ENCODE assay signal across 1 cellular context in the genomic region with DNA sequence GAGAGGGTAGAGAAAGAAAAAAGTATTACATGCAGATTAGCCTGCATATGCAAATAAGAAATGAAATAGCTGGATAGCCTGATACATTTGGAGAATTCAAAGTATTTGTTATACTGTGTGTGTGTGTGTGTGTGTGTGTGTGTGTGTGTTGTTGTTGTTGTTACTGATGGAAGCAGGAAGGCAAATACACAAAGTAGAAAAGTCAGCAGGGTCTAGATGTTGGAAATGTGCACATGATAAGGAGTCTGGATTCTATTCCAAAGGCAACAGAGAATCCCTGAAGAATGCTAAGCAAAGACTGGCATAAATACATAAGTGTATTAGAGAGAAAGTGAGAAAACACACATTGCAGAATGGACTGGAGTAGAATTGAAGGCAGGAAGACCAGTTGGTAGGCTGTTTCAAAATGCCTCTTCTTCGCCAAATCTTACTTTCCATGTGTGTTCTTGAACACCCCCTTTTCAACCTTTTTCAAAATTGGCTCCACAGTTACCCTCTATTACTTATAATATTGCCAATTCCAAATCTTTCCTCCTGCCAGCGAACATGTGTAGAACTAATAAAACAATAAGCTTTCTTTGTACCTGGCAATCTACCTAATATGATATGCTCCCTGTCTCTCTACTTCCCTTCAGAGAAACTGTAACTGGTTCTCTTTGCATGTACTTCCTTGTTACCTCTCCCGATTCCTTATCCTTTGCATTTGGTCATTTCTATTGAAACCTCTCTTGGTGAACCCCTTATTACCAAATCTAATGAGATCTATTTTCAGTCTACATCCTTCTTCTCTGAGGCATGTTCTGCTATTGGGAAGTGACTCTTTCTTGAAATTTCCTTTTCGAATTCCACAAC.
TF ChIP-seq lines count a peak whose summit lies in the region.

No MANE protein-coding gene starts in this region.

TF ChIP-seq in K562, 482 proteins besides CTCF, POLR2A, EP300 and RAD21 (continued from another document and continues in another):
- TF ChIP-seq, protein P1, sequence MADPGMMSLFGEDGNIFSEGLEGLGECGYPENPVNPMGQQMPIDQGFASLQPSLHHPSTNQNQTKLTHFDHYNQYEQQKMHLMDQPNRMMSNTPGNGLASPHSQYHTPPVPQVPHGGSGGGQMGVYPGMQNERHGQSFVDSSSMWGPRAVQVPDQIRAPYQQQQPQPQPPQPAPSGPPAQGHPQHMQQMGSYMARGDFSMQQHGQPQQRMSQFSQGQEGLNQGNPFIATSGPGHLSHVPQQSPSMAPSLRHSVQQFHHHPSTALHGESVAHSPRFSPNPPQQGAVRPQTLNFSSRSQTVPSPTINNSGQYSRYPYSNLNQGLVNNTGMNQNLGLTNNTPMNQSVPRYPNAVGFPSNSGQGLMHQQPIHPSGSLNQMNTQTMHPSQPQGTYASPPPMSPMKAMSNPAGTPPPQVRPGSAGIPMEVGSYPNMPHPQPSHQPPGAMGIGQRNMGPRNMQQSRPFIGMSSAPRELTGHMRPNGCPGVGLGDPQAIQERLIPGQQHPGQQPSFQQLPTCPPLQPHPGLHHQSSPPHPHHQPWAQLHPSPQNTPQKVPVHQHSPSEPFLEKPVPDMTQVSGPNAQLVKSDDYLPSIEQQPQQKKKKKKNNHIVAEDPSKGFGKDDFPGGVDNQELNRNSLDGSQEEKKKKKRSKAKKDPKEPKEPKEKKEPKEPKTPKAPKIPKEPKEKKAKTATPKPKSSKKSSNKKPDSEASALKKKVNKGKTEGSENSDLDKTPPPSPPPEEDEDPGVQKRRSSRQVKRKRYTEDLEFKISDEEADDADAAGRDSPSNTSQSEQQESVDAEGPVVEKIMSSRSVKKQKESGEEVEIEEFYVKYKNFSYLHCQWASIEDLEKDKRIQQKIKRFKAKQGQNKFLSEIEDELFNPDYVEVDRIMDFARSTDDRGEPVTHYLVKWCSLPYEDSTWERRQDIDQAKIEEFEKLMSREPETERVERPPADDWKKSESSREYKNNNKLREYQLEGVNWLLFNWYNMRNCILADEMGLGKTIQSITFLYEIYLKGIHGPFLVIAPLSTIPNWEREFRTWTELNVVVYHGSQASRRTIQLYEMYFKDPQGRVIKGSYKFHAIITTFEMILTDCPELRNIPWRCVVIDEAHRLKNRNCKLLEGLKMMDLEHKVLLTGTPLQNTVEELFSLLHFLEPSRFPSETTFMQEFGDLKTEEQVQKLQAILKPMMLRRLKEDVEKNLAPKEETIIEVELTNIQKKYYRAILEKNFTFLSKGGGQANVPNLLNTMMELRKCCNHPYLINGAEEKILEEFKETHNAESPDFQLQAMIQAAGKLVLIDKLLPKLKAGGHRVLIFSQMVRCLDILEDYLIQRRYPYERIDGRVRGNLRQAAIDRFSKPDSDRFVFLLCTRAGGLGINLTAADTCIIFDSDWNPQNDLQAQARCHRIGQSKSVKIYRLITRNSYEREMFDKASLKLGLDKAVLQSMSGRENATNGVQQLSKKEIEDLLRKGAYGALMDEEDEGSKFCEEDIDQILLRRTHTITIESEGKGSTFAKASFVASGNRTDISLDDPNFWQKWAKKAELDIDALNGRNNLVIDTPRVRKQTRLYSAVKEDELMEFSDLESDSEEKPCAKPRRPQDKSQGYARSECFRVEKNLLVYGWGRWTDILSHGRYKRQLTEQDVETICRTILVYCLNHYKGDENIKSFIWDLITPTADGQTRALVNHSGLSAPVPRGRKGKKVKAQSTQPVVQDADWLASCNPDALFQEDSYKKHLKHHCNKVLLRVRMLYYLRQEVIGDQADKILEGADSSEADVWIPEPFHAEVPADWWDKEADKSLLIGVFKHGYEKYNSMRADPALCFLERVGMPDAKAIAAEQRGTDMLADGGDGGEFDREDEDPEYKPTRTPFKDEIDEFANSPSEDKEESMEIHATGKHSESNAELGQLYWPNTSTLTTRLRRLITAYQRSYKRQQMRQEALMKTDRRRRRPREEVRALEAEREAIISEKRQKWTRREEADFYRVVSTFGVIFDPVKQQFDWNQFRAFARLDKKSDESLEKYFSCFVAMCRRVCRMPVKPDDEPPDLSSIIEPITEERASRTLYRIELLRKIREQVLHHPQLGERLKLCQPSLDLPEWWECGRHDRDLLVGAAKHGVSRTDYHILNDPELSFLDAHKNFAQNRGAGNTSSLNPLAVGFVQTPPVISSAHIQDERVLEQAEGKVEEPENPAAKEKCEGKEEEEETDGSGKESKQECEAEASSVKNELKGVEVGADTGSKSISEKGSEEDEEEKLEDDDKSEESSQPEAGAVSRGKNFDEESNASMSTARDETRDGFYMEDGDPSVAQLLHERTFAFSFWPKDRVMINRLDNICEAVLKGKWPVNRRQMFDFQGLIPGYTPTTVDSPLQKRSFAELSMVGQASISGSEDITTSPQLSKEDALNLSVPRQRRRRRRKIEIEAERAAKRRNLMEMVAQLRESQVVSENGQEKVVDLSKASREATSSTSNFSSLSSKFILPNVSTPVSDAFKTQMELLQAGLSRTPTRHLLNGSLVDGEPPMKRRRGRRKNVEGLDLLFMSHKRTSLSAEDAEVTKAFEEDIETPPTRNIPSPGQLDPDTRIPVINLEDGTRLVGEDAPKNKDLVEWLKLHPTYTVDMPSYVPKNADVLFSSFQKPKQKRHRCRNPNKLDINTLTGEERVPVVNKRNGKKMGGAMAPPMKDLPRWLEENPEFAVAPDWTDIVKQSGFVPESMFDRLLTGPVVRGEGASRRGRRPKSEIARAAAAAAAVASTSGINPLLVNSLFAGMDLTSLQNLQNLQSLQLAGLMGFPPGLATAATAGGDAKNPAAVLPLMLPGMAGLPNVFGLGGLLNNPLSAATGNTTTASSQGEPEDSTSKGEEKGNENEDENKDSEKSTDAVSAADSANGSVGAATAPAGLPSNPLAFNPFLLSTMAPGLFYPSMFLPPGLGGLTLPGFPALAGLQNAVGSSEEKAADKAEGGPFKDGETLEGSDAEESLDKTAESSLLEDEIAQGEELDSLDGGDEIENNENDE (IDR thresholded peaks at IDR 0.05; ENCODE audit: low read depth, low read length), result no peak
- TF ChIP-seq, protein P2, sequence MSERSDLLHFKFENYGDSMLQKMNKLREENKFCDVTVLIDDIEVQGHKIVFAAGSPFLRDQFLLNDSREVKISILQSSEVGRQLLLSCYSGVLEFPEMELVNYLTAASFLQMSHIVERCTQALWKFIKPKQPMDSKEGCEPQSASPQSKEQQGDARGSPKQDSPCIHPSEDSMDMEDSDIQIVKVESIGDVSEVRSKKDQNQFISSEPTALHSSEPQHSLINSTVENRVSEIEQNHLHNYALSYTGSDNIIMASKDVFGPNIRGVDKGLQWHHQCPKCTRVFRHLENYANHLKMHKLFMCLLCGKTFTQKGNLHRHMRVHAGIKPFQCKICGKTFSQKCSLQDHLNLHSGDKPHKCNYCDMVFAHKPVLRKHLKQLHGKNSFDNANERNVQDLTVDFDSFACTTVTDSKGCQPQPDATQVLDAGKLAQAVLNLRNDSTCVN (CRISPR knock-in tag; IDR thresholded peaks at IDR 0.05), result 0 out of 2 replicates have a peak, but pooled peaks have one; percentile 3
- TF ChIP-seq, protein P3, sequence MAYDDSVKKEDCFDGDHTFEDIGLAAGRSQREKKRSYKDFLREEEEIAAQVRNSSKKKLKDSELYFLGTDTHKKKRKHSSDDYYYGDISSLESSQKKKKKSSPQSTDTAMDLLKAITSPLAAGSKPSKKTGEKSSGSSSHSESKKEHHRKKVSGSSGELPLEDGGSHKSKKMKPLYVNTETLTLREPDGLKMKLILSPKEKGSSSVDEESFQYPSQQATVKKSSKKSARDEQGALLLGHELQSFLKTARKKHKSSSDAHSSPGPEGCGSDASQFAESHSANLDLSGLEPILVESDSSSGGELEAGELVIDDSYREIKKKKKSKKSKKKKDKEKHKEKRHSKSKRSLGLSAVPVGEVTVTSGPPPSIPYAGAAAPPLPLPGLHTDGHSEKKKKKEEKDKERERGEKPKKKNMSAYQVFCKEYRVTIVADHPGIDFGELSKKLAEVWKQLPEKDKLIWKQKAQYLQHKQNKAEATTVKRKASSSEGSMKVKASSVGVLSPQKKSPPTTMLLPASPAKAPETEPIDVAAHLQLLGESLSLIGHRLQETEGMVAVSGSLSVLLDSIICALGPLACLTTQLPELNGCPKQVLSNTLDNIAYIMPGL (CRISPR knock-in tag; IDR thresholded peaks at IDR 0.05), result no peak
- TF ChIP-seq GATA2 (CRISPR knock-in tag; IDR thresholded peaks at IDR 0.05) (no peak), CBX2 (IDR thresholded peaks at IDR 0.05; ENCODE audit: insufficient read depth, low read length, poor library complexity, severe bottlenecking) (no peak), CREM (IDR thresholded peaks at IDR 0.05; ENCODE audit: low read depth) (no peak), TBL1XR1 (IDR thresholded peaks at IDR 0.05; ENCODE audit: low read length in 2 of 2) (no peak), DEAF1 (CRISPR knock-in tag; IDR thresholded peaks at IDR 0.05) (no peak), ZZZ3 (IDR thresholded peaks at IDR 0.05) (no peak), KAT7 (CRISPR knock-in tag; IDR thresholded peaks at IDR 0.05; ENCODE audit: borderline replicate concordance) (peak; percentile 48; the same call in 1 of the 2 replicates), SRSF3 (IDR thresholded peaks at IDR 0.05; ENCODE audit: insufficient read depth, low read length) (no peak), PTRF (tag; IDR thresholded peaks at IDR 0.05) (no peak), THAP7 (CRISPR knock-in tag; IDR thresholded peaks at IDR 0.05) (no peak), SMARCA4 (IDR thresholded peaks at IDR 0.05) (no peak; the same call in 1 of the 2 replicates), CBX3 (IDR thresholded peaks at IDR 0.05; ENCODE audit: borderline replicate concordance in 1 of 2, low read length in 2 of 2) (no peak), IFI16 (CRISPR knock-in tag; IDR thresholded peaks at IDR 0.05) (no peak), NRF1 (conservative IDR thresholded peaks at IDR 0.05 in 1 of 2, IDR thresholded peaks at IDR 0.05 in 1 of 2) (no peak), TGIF2 (CRISPR knock-in tag; IDR thresholded peaks at IDR 0.05) (no peak), POLR2AphosphoS5 (IDR thresholded peaks at IDR 0.05; ENCODE audit: control insufficient read depth, insufficient read depth, low read depth, low read length) (no peak), ZNF347 (CRISPR knock-in tag; IDR thresholded peaks at IDR 0.05; ENCODE audit: low read depth) (no peak), STAG1 (CRISPR knock-in tag; IDR thresholded peaks at IDR 0.05; ENCODE audit: borderline replicate concordance) (no peak), ZNF140 (CRISPR knock-in tag; IDR thresholded peaks at IDR 0.05) (no peak), ZNF449 (CRISPR knock-in tag; IDR thresholded peaks at IDR 0.05) (no peak), ZNF511 (CRISPR knock-in tag; IDR thresholded peaks at IDR 0.05) (no peak), RBM17 (IDR thresholded peaks at IDR 0.05; ENCODE audit: borderline replicate concordance, low read depth, low read length) (no peak), ZNF584 (CRISPR knock-in tag; IDR thresholded peaks at IDR 0.05; ENCODE audit: low read depth) (no peak), SP2 (IDR thresholded peaks at IDR 0.05; ENCODE audit: extremely low read depth, low read depth, low read length, poor library complexity, severe bottlenecking) (no peak), OTX1 (CRISPR knock-in tag; IDR thresholded peaks at IDR 0.05) (peak; percentile 63; the same call in 1 of the 2 replicates)
- TF ChIP-seq, protein P4, sequence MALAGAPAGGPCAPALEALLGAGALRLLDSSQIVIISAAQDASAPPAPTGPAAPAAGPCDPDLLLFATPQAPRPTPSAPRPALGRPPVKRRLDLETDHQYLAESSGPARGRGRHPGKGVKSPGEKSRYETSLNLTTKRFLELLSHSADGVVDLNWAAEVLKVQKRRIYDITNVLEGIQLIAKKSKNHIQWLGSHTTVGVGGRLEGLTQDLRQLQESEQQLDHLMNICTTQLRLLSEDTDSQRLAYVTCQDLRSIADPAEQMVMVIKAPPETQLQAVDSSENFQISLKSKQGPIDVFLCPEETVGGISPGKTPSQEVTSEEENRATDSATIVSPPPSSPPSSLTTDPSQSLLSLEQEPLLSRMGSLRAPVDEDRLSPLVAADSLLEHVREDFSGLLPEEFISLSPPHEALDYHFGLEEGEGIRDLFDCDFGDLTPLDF (CRISPR knock-in tag; IDR thresholded peaks at IDR 0.05), result no peak
- TF ChIP-seq, protein P5, sequence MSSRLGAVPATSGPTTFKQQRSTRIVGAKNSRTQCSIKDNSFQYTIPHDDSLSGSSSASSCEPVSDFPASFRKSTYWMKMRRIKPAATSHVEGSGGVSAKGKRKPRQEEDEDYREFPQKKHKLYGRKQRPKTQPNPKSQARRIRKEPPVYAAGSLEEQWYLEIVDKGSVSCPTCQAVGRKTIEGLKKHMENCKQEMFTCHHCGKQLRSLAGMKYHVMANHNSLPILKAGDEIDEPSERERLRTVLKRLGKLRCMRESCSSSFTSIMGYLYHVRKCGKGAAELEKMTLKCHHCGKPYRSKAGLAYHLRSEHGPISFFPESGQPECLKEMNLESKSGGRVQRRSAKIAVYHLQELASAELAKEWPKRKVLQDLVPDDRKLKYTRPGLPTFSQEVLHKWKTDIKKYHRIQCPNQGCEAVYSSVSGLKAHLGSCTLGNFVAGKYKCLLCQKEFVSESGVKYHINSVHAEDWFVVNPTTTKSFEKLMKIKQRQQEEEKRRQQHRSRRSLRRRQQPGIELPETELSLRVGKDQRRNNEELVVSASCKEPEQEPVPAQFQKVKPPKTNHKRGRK (tag; IDR thresholded peaks at IDR 0.05), result no peak
